32 cellular contexts compared by ENCODE assay signal in the genomic region with DNA sequence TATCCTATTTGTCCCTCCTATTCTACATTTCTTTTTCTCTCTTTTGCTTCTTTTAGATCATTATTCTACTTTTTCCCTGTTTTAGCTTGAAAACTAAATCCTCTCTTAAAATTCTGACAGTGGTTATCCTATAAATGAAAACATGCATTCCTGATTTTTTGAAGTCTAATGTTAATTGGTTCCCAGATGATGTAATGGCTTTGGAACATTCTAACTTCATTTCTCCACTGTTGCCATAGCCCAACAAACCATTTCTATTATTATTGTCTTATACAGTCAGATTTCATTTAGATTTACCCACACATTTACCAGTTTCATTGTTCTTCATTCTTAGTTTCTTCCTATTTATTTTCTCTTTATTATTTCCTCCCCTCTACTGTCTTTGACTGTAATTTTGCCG. TPM values are rescaled to one million over a fixed set of nuclear protein-coding genes. Genes with fewer than 3 reads are reported as not detected.
"Had no signal": no experiment of that assay in that cellular context is flagged by ENCODE, and none has a peak within 500 bp of the region (broad histone marks: within the 10 kb centered on the region; RNA-seq: fewer than 3 reads in every experiment).

No MANE protein-coding gene starts in this region.

- H3K4me2 ChIP-seq: neural progenitor cell had no signal

- H3K36me3 ChIP-seq: ovary had no signal

- H3K27ac Mint-ChIP-seq: endodermal cell; nephron; neural progenitor cell; stimulated activated effector memory CD8-positive, alpha-beta T cell treated with anti-CD3 and anti-CD28 coated beads, Interleukin-12 subunit alpha, Interleukin-12 subunit beta, amount 100 ng/mL, for 72 hours had no signal

- H3K4me3 Mint-ChIP-seq: endodermal cell; naive thymus-derived CD4-positive, alpha-beta T cell; nephron; neural progenitor cell; stimulated activated effector memory CD8-positive, alpha-beta T cell treated with anti-CD3 and anti-CD28 coated beads, Interleukin-12 subunit alpha, Interleukin-12 subunit beta, amount 100 ng/mL, for 72 hours had no signal

- H3K9ac ChIP-seq: neural progenitor cell had no signal

- H3K27ac ChIP-seq: dorsolateral prefrontal cortex, epithelial cell of prostate, heart right ventricle, left lung, neural progenitor cell, ovary, psoas muscle, sigmoid colon, stomach, thyroid gland, vagina had no signal

- H3K9me3 ChIP-seq: heart right ventricle, left lung, ovary, psoas muscle, sigmoid colon, stomach, thyroid gland, vagina had no signal

- H3K27me3 Mint-ChIP-seq: naive thymus-derived CD4-positive, alpha-beta T cell had no signal

- DNase-seq: dorsolateral prefrontal cortex; effector CD4-positive, alpha-beta T cell; endodermal cell; foreskin melanocyte; glutamatergic neuron; heart right ventricle; hippocampal formation; left cardiac atrium; left lung; mesendoderm; midbrain; naive thymus-derived CD4-positive, alpha-beta T cell; ovary; posterior cingulate gyrus; psoas muscle; right cardiac atrium; sigmoid colon; stimulated activated CD4-positive, alpha-beta T cell treated with anti-CD3 and anti-CD28 coated beads, Interleukin-2, amount 100 ng/mL, for 24 hours; stimulated activated CD4-positive, alpha-beta T cell treated with anti-CD3 and anti-CD28 coated beads, Interleukin-4, amount 100 ng/mL, for 24 hours; stimulated activated naive CD4-positive, alpha-beta T cell treated with Interleukin-2 at 50 U/mL for 16 hours; stomach; thyroid gland; trophoblast cell had no signal

- H3K4me1 ChIP-seq: heart right ventricle, neural progenitor cell, psoas muscle, sigmoid colon, stomach, thyroid gland, vagina had no signal

- ATAC-seq: esophagus mucosa; heart right ventricle; left cardiac atrium; left lung; naive thymus-derived CD4-positive, alpha-beta T cell; psoas muscle; right cardiac atrium; stimulated activated effector memory CD8-positive, alpha-beta T cell treated with anti-CD3 and anti-CD28 coated beads, Interleukin-12 subunit alpha, Interleukin-12 subunit beta, amount 100 ng/mL, for 72 hours had no signal

- H3K4me3 ChIP-seq: dorsolateral prefrontal cortex, heart right ventricle, left lung, neural progenitor cell, ovary, psoas muscle, sigmoid colon, stomach, thyroid gland, vagina had no signal

- H2AFZ ChIP-seq: neural progenitor cell had no signal

- H3K27me3 ChIP-seq: dorsolateral prefrontal cortex, heart right ventricle, left lung, neural progenitor cell, ovary, sigmoid colon, stomach, thyroid gland, vagina had no signal

- H3K4me1 Mint-ChIP-seq: endodermal cell; nephron; neural progenitor cell; stimulated activated effector memory CD8-positive, alpha-beta T cell treated with anti-CD3 and anti-CD28 coated beads, Interleukin-12 subunit alpha, Interleukin-12 subunit beta, amount 100 ng/mL, for 72 hours had no signal

- H3K9me3 Mint-ChIP-seq: endodermal cell; nephron; neural progenitor cell; stimulated activated effector memory CD8-positive, alpha-beta T cell treated with anti-CD3 and anti-CD28 coated beads, Interleukin-12 subunit alpha, Interleukin-12 subunit beta, amount 100 ng/mL, for 72 hours had no signal

RNA-seq across cellular contexts. Expression of a gene that starts 36.5 kb away (rescaled TPM):
- total RNA-seq: endodermal cell, esophagus mucosa, lung microvascular endothelial cell, psoas muscle, skeletal muscle tissue, temporal lobe, vagina had no signal
- polyA plus RNA-seq: psoas muscle had no signal
